In the genomic region with DNA sequence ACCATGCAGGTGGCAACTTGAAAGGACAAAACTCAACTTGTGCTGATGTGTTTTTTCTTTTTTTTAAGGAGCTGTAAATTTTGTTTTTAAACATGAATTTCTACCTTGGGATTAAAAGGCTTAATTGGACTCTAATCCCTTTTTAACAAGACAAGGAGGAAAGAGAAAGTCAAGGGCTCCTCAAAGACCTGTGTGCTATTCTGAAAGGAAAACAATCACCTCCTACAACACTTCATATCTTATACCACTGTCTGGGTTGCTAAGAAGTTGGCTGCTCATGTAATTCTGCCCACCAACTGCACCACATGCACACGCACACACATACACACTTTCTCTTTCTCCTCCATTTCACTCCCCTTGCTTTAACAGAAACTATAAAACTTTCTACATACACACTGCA, we compare ENCODE assay signal across 27 cellular contexts.
"Had no signal": no experiment of that assay in that cellular context is flagged by ENCODE, and none has a peak within 500 bp of the region (broad histone marks: within the 10 kb centered on the region; RNA-seq: fewer than 3 reads in every experiment).

No MANE protein-coding gene starts in this region.

- DNase-seq: activated CD4-positive, alpha-beta memory T cell treated with anti-CD3 and anti-CD28 coated beads, Interleukin-2, amount 10 ng/mL, durations not matched to agents 7 days and 5 days; activated CD4-positive, alpha-beta T cell treated with anti-CD3 and anti-CD28 coated beads for 36 hours; activated CD4-positive, alpha-beta T cell treated with anti-CD3 and anti-CD28 coated beads, Interleukin-2, amount 10 ng/mL, durations not matched to agents 7 days and 5 days; activated CD4-positive, alpha-beta T cell treated with anti-CD3 and anti-CD28 coated beads, Interleukin-2, amount 50 U/mL, for 4 hours; activated CD4-positive, CD25-positive, alpha-beta regulatory T cell; activated CD4-positive, CD25-positive, alpha-beta regulatory T cell treated with anti-CD3 and anti-CD28 coated beads, Interleukin-2, amount 50 U/mL, for 72 hours; activated CD8-positive, alpha-beta memory T cell treated with anti-CD3 and anti-CD28 coated beads, Interleukin-2, amount 50 U/mL, for 48 hours; activated gamma-delta T cell; activated naive CD4-positive, alpha-beta T cell; activated naive CD4-positive, alpha-beta T cell treated with anti-CD3 and anti-CD28 coated beads, Interleukin-2, amount 10 ng/mL, durations not matched to agents 7 days and 5 days; activated naive CD8-positive, alpha-beta T cell treated with anti-CD3 and anti-CD28 coated beads, Interleukin-2, amount 10 ng/mL, durations not matched to agents 7 days and 5 days; activated T-cell treated with anti-CD3 and anti-CD28 coated beads for 4 hours; activated T-cell treated with anti-CD3 and anti-CD28 coated beads, Interleukin-2, amount 50 U/mL, for 24 hours; activated T-cell treated with anti-CD3 and anti-CD28 coated beads, Interleukin-2, amount 50 U/mL, for 72 hours; dorsolateral prefrontal cortex; effector memory CD4-positive, alpha-beta T cell; endodermal cell; foreskin fibroblast had no signal

- H3K27me3 Mint-ChIP-seq: activated naive CD4-positive, alpha-beta T cell treated with anti-CD3 and anti-CD28 coated beads, Interleukin-2, amount 10 ng/mL, durations not matched to agents 7 days and 5 days; central memory CD8-positive, alpha-beta T cell had no signal

- H3K9me3 Mint-ChIP-seq: activated CD4-positive, alpha-beta memory T cell treated with anti-CD3 and anti-CD28 coated beads, Interleukin-2, amount 10 ng/mL, durations not matched to agents 7 days and 5 days; activated CD4-positive, alpha-beta T cell treated with anti-CD3 and anti-CD28 coated beads, Interleukin-2, amount 10 ng/mL, durations not matched to agents 7 days and 5 days; activated naive CD4-positive, alpha-beta T cell treated with anti-CD3 and anti-CD28 coated beads, Interleukin-2, amount 10 ng/mL, durations not matched to agents 7 days and 5 days; activated T-cell treated with anti-CD3 and anti-CD28 coated beads, Interleukin-2, amount 50 U/mL, for 24 hours; central memory CD8-positive, alpha-beta T cell had no signal

- H3K4me1 Mint-ChIP-seq: activated naive CD4-positive, alpha-beta T cell treated with anti-CD3 and anti-CD28 coated beads, Interleukin-2, amount 10 ng/mL, durations not matched to agents 7 days and 5 days; brain; central memory CD8-positive, alpha-beta T cell had no signal

- H3K4me3 Mint-ChIP-seq: activated CD4-positive, alpha-beta memory T cell treated with anti-CD3 and anti-CD28 coated beads, Interleukin-2, amount 10 ng/mL, durations not matched to agents 7 days and 5 days; activated CD4-positive, alpha-beta T cell treated with anti-CD3 and anti-CD28 coated beads for 36 hours; activated CD4-positive, alpha-beta T cell treated with anti-CD3 and anti-CD28 coated beads, Interleukin-2, amount 10 ng/mL, durations not matched to agents 7 days and 5 days; activated naive CD4-positive, alpha-beta T cell treated with anti-CD3 and anti-CD28 coated beads, Interleukin-2, amount 10 ng/mL, durations not matched to agents 7 days and 5 days; activated naive CD8-positive, alpha-beta T cell treated with anti-CD3 and anti-CD28 coated beads, Interleukin-2, amount 10 ng/mL, durations not matched to agents 7 days and 5 days; activated T-cell treated with anti-CD3 and anti-CD28 coated beads, Interleukin-2, amount 50 U/mL, for 24 hours; activated T-cell treated with anti-CD3 and anti-CD28 coated beads, Interleukin-2, amount 50 U/mL, for 72 hours; brain; central memory CD8-positive, alpha-beta T cell; dendritic cell treated with granulocyte-macrophage colony-stimulating factor and Interleukin-4, amounts not matched to agents 40 ng/mL and 50 ng/mL, for 4 days; endodermal cell had no signal

- H3K27me3 ChIP-seq: ascending aorta, breast epithelium, cardiac muscle cell, dorsolateral prefrontal cortex had no signal

- H3K9me3 ChIP-seq: ascending aorta, breast epithelium had no signal

- ATAC-seq: activated CD4-positive, alpha-beta T cell treated with anti-CD3 and anti-CD28 coated beads for 36 hours; activated naive CD4-positive, alpha-beta T cell treated with anti-CD3 and anti-CD28 coated beads, Interleukin-2, amount 50 U/mL, for 72 hours; activated T-cell treated with anti-CD3 and anti-CD28 coated beads, Interleukin-2, amount 50 U/mL, for 72 hours; esophagus mucosa had no signal

- H3K27ac ChIP-seq: ascending aorta, breast epithelium, cardiac muscle cell, coronary artery had no signal

- H3K27ac Mint-ChIP-seq: activated CD4-positive, alpha-beta memory T cell treated with anti-CD3 and anti-CD28 coated beads, Interleukin-2, amount 10 ng/mL, durations not matched to agents 7 days and 5 days; activated CD4-positive, alpha-beta T cell treated with anti-CD3 and anti-CD28 coated beads for 36 hours; activated CD4-positive, alpha-beta T cell treated with anti-CD3 and anti-CD28 coated beads, Interleukin-2, amount 10 ng/mL, durations not matched to agents 7 days and 5 days; activated naive CD4-positive, alpha-beta T cell treated with anti-CD3 and anti-CD28 coated beads, Interleukin-2, amount 10 ng/mL, durations not matched to agents 7 days and 5 days; activated naive CD4-positive, alpha-beta T cell treated with anti-CD3 and anti-CD28 coated beads, Interleukin-2, amount 50 U/mL, for 72 hours; activated naive CD8-positive, alpha-beta T cell treated with anti-CD3 and anti-CD28 coated beads, Interleukin-2, amount 10 ng/mL, durations not matched to agents 7 days and 5 days; activated T-cell treated with anti-CD3 and anti-CD28 coated beads, Interleukin-2, amount 50 U/mL, for 24 hours; activated T-cell treated with anti-CD3 and anti-CD28 coated beads, Interleukin-2, amount 50 U/mL, for 72 hours; dendritic cell treated with granulocyte-macrophage colony-stimulating factor and Interleukin-4, amounts not matched to agents 40 ng/mL and 50 ng/mL, for 4 days; endodermal cell had no signal

- H3K36me3 Mint-ChIP-seq: activated naive CD4-positive, alpha-beta T cell treated with anti-CD3 and anti-CD28 coated beads, Interleukin-2, amount 10 ng/mL, durations not matched to agents 7 days and 5 days; activated naive CD8-positive, alpha-beta T cell treated with anti-CD3 and anti-CD28 coated beads, Interleukin-2, amount 10 ng/mL, durations not matched to agents 7 days and 5 days; brain had no signal

- H3K4me1 ChIP-seq: ascending aorta, breast epithelium had no signal

- H3K4me3 ChIP-seq: ascending aorta, breast epithelium, cardiac muscle cell, coronary artery, dorsolateral prefrontal cortex had no signal

- H3K36me3 ChIP-seq: ascending aorta, breast epithelium, cardiac muscle cell had no signal
